In the genomic region with DNA sequence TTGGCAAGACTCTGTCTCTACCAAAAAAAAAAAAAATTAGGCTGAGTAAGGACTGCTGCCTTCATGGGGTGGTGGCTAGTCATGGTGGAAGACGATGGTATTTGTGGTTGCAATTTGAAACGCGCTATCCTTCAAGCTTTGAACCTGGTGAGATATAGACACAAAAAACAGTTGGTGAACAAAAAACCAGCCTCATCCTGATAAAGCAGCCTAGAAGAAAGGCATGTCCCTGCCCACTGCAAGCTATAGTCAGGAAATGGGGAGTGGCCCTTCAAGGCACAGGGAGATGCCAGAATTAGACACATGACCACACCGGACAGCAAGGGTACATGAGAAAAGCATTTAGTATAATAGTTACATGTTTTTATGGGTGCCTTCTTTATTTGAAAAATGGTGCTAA, we compare ENCODE assay signal across 16 cellular contexts.
DNase-seq lines count a peak whose midpoint lies in the region; ATAC-seq, FAIRE-seq and TF ChIP-seq lines count a peak whose summit lies in the region.
"Had no signal": no experiment of that assay in that cellular context is flagged by ENCODE, and none has a peak within 500 bp of the region (broad histone marks: within the 10 kb centered on the region; RNA-seq: fewer than 3 reads in every experiment).

No MANE protein-coding gene starts in this region.

- CTCF ChIA-PET in RWPE1 (lab: Yijun Ruan, JAX), result no interaction called here

- H3K9ac ChIP-seq in astrocyte (ENCODE audit: low read length), result no peak overlapping the region

- H2AFZ ChIP-seq in astrocyte (ENCODE audit: low read depth, low read length), result no peak overlapping the region
- H2AFZ ChIP-seq: GM23338 had no signal

- H3K27ac Mint-ChIP-seq in astrocyte (ENCODE audit: unreplicated experiment), result no peak overlapping the region
- H3K27ac Mint-ChIP-seq: GM23338 had no signal

- H3K4me3 ChIP-seq in RWPE2 (ENCODE audit: severe bottlenecking), result no peak overlapping the region
- no peak overlapping the region for H3K4me3 ChIP-seq in astrocyte (ENCODE audit: insufficient read depth, low read depth, low read length)
- H3K4me3 ChIP-seq: GM23338 had no signal

- H3K36me3 ChIP-seq in RWPE2 (ENCODE audit: low read depth) (no peaks in the 10 kb centered on the region), astrocyte (ENCODE audit: insufficient read depth, low read length) (no peaks in the 10 kb centered on the region)

- FAIRE-seq in HTR-8/SVneo (lab: Jason Lieb, UNC) (peak; percentile 44), astrocyte (lab: Jason Lieb, UNC) (no peak)
- FAIRE-seq: GM18507, HepG2 had no signal

- H3K4me2 ChIP-seq in astrocyte (ENCODE audit: low read length), result no peak overlapping the region
- H3K4me2 ChIP-seq: GM23338 had no signal

- DNase-seq in HTR-8/SVneo (ENCODE audit: insufficient read length, low spot score), result no peak
- DNase-seq in RWPE2 (ENCODE audit: low spot score), result peak; percentile 47
- DNase-seq in astrocyte (ENCODE audit: low read depth), result no peak
- DNase-seq in RKO (ENCODE audit: low spot score), result no peak
- DNase-seq in stimulated activated naive CD4-positive, alpha-beta T cell (lab: John Stamatoyannopoulos, UW), result no peak
- no peak for DNase-seq in RWPE1 (ENCODE audit: low spot score)
- DNase-seq: Caco-2; CD8-positive, alpha-beta memory T cell; DND-41; GF-D8; H7 had no signal

- H3K27me3 Mint-ChIP-seq in astrocyte (ENCODE audit: low read depth, unreplicated experiment), result no peaks in the 10 kb centered on the region

- TF ChIP-seq CTCF in RWPE2 (IDR thresholded peaks at IDR 0.05; ENCODE audit: poor library complexity, severe bottlenecking) (no peak), astrocyte (IDR thresholded peaks at IDR 0.05; ENCODE audit: insufficient read depth, low read depth, low read length) (no peak), RWPE1 (conservative IDR thresholded peaks at IDR 0.05; ENCODE audit: low read depth) (no peak)

- peaks cover 2% of the 10 kb centered on the region for H3K9me3 ChIP-seq in RWPE2 (ENCODE audit: severe bottlenecking)
- H3K9me3 ChIP-seq in astrocyte (ENCODE audit: insufficient read depth, low read depth, low read length), result no peaks in the 10 kb centered on the region

- no peaks in the 10 kb centered on the region for H3K27me3 ChIP-seq in RWPE2 (ENCODE audit: insufficient read depth, poor library complexity, severe bottlenecking)
- H3K27me3 ChIP-seq in astrocyte (ENCODE audit: insufficient read depth, low read length), result no peaks in the 10 kb centered on the region

- no peaks in the 10 kb centered on the region for H4K20me1 ChIP-seq in astrocyte (ENCODE audit: insufficient read depth, low read length)

- H3K4me1 Mint-ChIP-seq in astrocyte (ENCODE audit: low read depth, unreplicated experiment), result peaks cover 38% of the 10 kb centered on the region
- H3K4me1 Mint-ChIP-seq: CD14-positive monocyte; CD8-positive, alpha-beta memory T cell had no signal

- no peak for ATAC-seq in RWPE2 (ENCODE audit: low read depth)
- no peak for ATAC-seq in GM18511 (IDR thresholded peaks at IDR 0.05; ENCODE audit: unreplicated experiment)
- ATAC-seq: GM23338, HepG2 had no signal

- no peaks in the 10 kb centered on the region for H3K79me2 ChIP-seq in astrocyte (ENCODE audit: insufficient read depth, low read length)

- H3K9me3 Mint-ChIP-seq in astrocyte (ENCODE audit: unreplicated experiment), result peaks cover 11% of the 10 kb centered on the region
- H3K9me3 Mint-ChIP-seq: CD8-positive, alpha-beta memory T cell had no signal

- H3K36me3 Mint-ChIP-seq in astrocyte (ENCODE audit: low read depth, unreplicated experiment), result no peaks in the 10 kb centered on the region
- H3K36me3 Mint-ChIP-seq: CD14-positive monocyte had no signal

- no peak overlapping the region for H3K4me3 Mint-ChIP-seq in astrocyte (ENCODE audit: unreplicated experiment)
- H3K4me3 Mint-ChIP-seq: CD14-positive monocyte; CD8-positive, alpha-beta memory T cell; GM23338 had no signal

- H3K27ac ChIP-seq in RWPE2 (ENCODE audit: poor library complexity, severe bottlenecking) (no peak overlapping the region), astrocyte (ENCODE audit: low read depth, low read length) (peak overlapping the region; percentile 10), RWPE1 (no peak overlapping the region)

- POLR2A ChIA-PET in RWPE1 (lab: Yijun Ruan, JAX; ENCODE audit: low non-redundant PET), result no interaction called here

- peaks cover 30% of the 10 kb centered on the region for H3K4me1 ChIP-seq in RWPE2 (ENCODE audit: insufficient read depth, poor library complexity, severe bottlenecking)
- peaks cover 51% of the 10 kb centered on the region for H3K4me1 ChIP-seq in astrocyte (ENCODE audit: insufficient read depth, low read length)
- H3K4me1 ChIP-seq: Caco-2 had no signal
